8 cellular contexts compared by ENCODE assay signal in the genomic region with DNA sequence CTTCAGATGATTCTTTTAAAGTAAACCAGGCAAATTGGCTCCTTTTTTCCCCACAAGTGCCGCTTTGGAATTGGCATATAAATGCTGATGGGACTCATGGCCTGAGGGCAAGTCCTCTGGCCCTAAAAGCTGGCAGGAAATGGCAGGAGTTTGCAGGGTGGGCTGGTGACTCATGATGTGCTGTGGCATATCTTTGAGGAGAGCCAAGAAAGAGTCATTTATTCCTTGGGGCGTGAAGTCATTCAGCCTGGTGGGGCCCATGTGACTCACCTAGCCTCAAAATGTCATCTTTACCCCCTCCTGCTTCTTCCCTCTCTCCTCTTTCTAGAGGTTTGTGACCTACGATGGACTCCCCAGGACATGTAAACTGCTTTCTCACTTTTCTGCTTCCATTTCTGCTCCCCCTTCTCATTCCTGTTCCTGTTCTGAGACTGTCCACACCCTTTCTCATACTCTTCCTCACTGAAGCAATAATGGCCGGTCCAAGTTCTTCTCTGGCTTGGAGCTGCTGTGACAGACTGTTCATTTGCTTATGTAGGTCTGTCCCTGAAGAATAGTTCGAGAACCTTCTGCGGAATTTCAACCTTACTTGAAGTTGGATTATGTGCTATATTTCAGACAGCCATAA.
DNase-seq lines count a peak whose midpoint lies in the region; ATAC-seq and TF ChIP-seq lines count a peak whose summit lies in the region.

No MANE protein-coding gene starts in this region.

- H3K27me3 ChIP-seq in SJSA1 (replicated peaks) = no peaks in the 10 kb centered on the region

- peaks cover 0 to 5% of the 10 kb centered on the region in 2 donors for H3K27me3 Mint-ChIP-seq in stimulated activated naive B cell treated with anti-CD40 and anti-IgM and Interleukin-4, amounts not matched to agents 10 μg/mL and 1 μg/mL and 100 μg/mL, for 72 hours

- H3K27ac Mint-ChIP-seq in stimulated activated naive B cell treated with anti-CD40 and anti-IgM and Interleukin-4, amounts not matched to agents 10 μg/mL and 1 μg/mL and 100 μg/mL, for 72 hours = peak overlapping the region; percentile 1

- DNase-seq in activated T-cell treated with anti-CD3 and anti-CD28 coated beads for 24 hours (ENCODE audit: low read depth) (peak; percentile 32), SJSA1 (ENCODE audit: low read depth in 1 of 2, low spot score in 2 of 2) (peak; percentile 93 to 95), fibroblast of pulmonary artery (ENCODE audit: low read depth) (peak; percentile 56), NCI-H2196 (lab: John Stamatoyannopoulos, UW; ENCODE audit: unreplicated experiment) (no peak)
- DNase-seq in activated T-cell treated with anti-CD3 and anti-CD28 coated beads, Interleukin-2, amount 50 U/mL, for 1 hour = no peak
- DNase-seq in stimulated activated naive B cell treated with anti-CD40 and anti-IgM and Interleukin-4, amounts not matched to agents 10 μg/mL and 1 μg/mL and 100 μg/mL, for 72 hours = no peak

- H3K9me3 ChIP-seq in SJSA1 (replicated peaks) = peaks cover 3% of the 10 kb centered on the region; the same call in 1 of the 2 replicates

- H3K36me3 ChIP-seq in SJSA1 = no peaks in the 10 kb centered on the region

- H3K36me3 Mint-ChIP-seq in stimulated activated naive B cell treated with anti-CD40 and anti-IgM and Interleukin-4, amounts not matched to agents 10 μg/mL and 1 μg/mL and 100 μg/mL, for 72 hours = peaks cover 5 to 6% of the 10 kb centered on the region in 2 donors

- peak; percentile 70 to 84 for ATAC-seq in stimulated activated naive B cell treated with anti-CD40 and anti-IgM and Interleukin-4, amounts not matched to agents 10 μg/mL and 1 μg/mL and 100 μg/mL, for 72 hours (replicated peaks)
- no peak for ATAC-seq in GM21447 (IDR thresholded peaks at IDR 0.05; ENCODE audit: unreplicated experiment)
- no peak for ATAC-seq in GM21367 (IDR thresholded peaks at IDR 0.05; ENCODE audit: unreplicated experiment)

- peaks cover 7 to 8% of the 10 kb centered on the region in 2 donors for H3K9me3 Mint-ChIP-seq in stimulated activated naive B cell treated with anti-CD40 and anti-IgM and Interleukin-4, amounts not matched to agents 10 μg/mL and 1 μg/mL and 100 μg/mL, for 72 hours

- H3K4me1 ChIP-seq in SJSA1 (replicated peaks) = peaks cover 22% of the 10 kb centered on the region

- TF ChIP-seq CTCF in fibroblast of pulmonary artery (IDR thresholded peaks at IDR 0.05; ENCODE audit: low read length, missing control alignments) = no peak

- H3K4me1 Mint-ChIP-seq in stimulated activated naive B cell treated with anti-CD40 and anti-IgM and Interleukin-4, amounts not matched to agents 10 μg/mL and 1 μg/mL and 100 μg/mL, for 72 hours = peaks cover 5 to 22% of the 10 kb centered on the region in 2 donors

- H3K4me3 Mint-ChIP-seq in stimulated activated naive B cell treated with anti-CD40 and anti-IgM and Interleukin-4, amounts not matched to agents 10 μg/mL and 1 μg/mL and 100 μg/mL, for 72 hours = no peak overlapping the region

- H3K4me3 ChIP-seq in SJSA1 (no peak overlapping the region), fibroblast of pulmonary artery (replicated peaks; ENCODE audit: low read depth, low read length) (no peak overlapping the region)

- H3K27ac ChIP-seq in SJSA1 = peak overlapping the region; percentile 82

Comparison
In these comparisons a context has a peak if more than half of its experiments do, and no peak if none do; other contexts are left out.
1. DNase-seq: peak in activated T-cell treated with anti-CD3 and anti-CD28 coated beads for 24 hours (single experiment), SJSA1 (2 of 2) and fibroblast of pulmonary artery (single experiment); none in activated T-cell treated with anti-CD3 and anti-CD28 coated beads, Interleukin-2, amount 50 U/mL, for 1 hour (single experiment), stimulated activated naive B cell treated with anti-CD40 and anti-IgM and Interleukin-4, amounts not matched to agents 10 μg/mL and 1 μg/mL and 100 μg/mL, for 72 hours (single experiment) and NCI-H2196 (single experiment).
2. ATAC-seq: peak in stimulated activated naive B cell treated with anti-CD40 and anti-IgM and Interleukin-4, amounts not matched to agents 10 μg/mL and 1 μg/mL and 100 μg/mL, for 72 hours (2 of 2); none in GM21447 (single experiment) and GM21367 (single experiment).